8 cellular contexts compared by ENCODE assay signal in genomic region chr2:120680136-120680761, GRCh38.
DNase-seq lines count a peak whose midpoint lies in the region; ATAC-seq and TF ChIP-seq lines count a peak whose summit lies in the region.

No MANE protein-coding gene starts in this region.

- H3K27me3 ChIP-seq in mucosa of stomach (ENCODE audit: control insufficient read depth, insufficient read depth, low read length) = peaks cover 18% of the 10 kb centered on the region

- H3K9ac ChIP-seq in mucosa of stomach (ENCODE audit: low read length) = peak overlapping the region; percentile 29

- peak; percentile 74 for DNase-seq in HPDE6-E6E7 (ENCODE audit: extremely low spot score)
- peak; percentile 42 to 53 for DNase-seq in NOMO-1 (lab: John Stamatoyannopoulos, UW; ENCODE audit: unreplicated experiment in 2 of 2)
- peak; percentile 18 to 68 (median 51) for DNase-seq in activated CD8-positive, alpha-beta memory T cell treated with anti-CD3 and anti-CD28 coated beads for 48 hours (ENCODE audit: low read depth in 2 of 3, low spot score in 2 of 3)
- peak; percentile 69 for DNase-seq in epidermal melanocyte (ENCODE audit: insufficient read length, low spot score)
- DNase-seq in stimulated activated CD8-positive, alpha-beta memory T cell treated with anti-CD3 and anti-CD28 coated beads, Interleukin-4, amount 100 ng/mL, for 24 hours (ENCODE audit: low read depth) = peak; percentile 59

- peak; percentile 66 for ATAC-seq in GM18498 (IDR thresholded peaks at IDR 0.05; ENCODE audit: unreplicated experiment)

- no peak overlapping the region for H3K27ac ChIP-seq in 22Rv1

- H3K4me1 ChIP-seq in mucosa of stomach (ENCODE audit: control insufficient read depth, insufficient read depth, low read length) = peaks cover 5% of the 10 kb centered on the region

- H3K4me3 ChIP-seq in mucosa of stomach (ENCODE audit: low read length) = no peak overlapping the region

- peak; percentile 40 for TF ChIP-seq CTCF in 22Rv1 (IDR thresholded peaks at IDR 0.05)

- no peaks in the 10 kb centered on the region for H3K9me3 ChIP-seq in mucosa of stomach (ENCODE audit: control insufficient read depth, low read length)

- H3K36me3 ChIP-seq in mucosa of stomach (ENCODE audit: control insufficient read depth, insufficient read depth, low read length) = no peaks in the 10 kb centered on the region
